Comparison of ENCODE assay signal across 27 cellular contexts in genomic region chr1:148374101-148374500, GRCh38.
DNase-seq lines count a peak whose midpoint lies in the region; ATAC-seq and TF ChIP-seq lines count a peak whose summit lies in the region.
"Had no signal": no experiment of that assay in that cellular context is flagged by ENCODE, and none has a peak within 500 bp of the region (broad histone marks: within the 10 kb centered on the region; RNA-seq: fewer than 3 reads in every experiment).

No MANE protein-coding gene starts in this region.

- no peaks in the 10 kb centered on the region for H3K9me3 ChIP-seq in CD4-positive, alpha-beta memory T cell (ENCODE audit: control insufficient read depth in 1 of 2, low read length in 2 of 2)
- H3K9me3 ChIP-seq in naive thymus-derived CD4-positive, alpha-beta T cell (ENCODE audit: control insufficient read depth in 2 of 3, low read length in 3 of 3): no peaks in the 10 kb centered on the region
- H3K9me3 ChIP-seq in right atrium auricular region: no peaks in the 10 kb centered on the region
- H3K9me3 ChIP-seq: colonic mucosa, tibial artery had no signal

- POLR2A ChIA-PET in CD4-positive, alpha-beta memory T cell (lab: Charles Lee; ENCODE audit: partially characterized antibody): interaction anchor here (0.7 to 8.3 kb wide), 6 partner anchors 9 to 149 kb away, joined by 3 to 98 read pairs (median 5); no protein-coding TSS in a partner anchor
- POLR2A ChIA-PET in activated CD8-positive, alpha-beta T cell treated with anti-CD3 and anti-CD28 coated beads, Interleukin-2, amount 10 ng/mL, durations not matched to agents 7 days and 5 days (lab: Charles Lee): interaction anchor here (0.8 to 7.7 kb wide), 8 partner anchors 10 to 149 kb away, joined by 3 to 68 read pairs (median 6); no protein-coding TSS in a partner anchor
- POLR2A ChIA-PET in naive thymus-derived CD4-positive, alpha-beta T cell (lab: Charles Lee): interaction anchor here (0.6 to 7.7 kb wide), 13 partner anchors 10 to 149 kb away, joined by 3 to 143 read pairs (median 4); no protein-coding TSS in a partner anchor

- H3K4me3 ChIP-seq in CD4-positive, alpha-beta memory T cell (ENCODE audit: low read length in 2 of 2): no peak overlapping the region
- peak overlapping the region; percentile 28 for H3K4me3 ChIP-seq in naive thymus-derived CD4-positive, alpha-beta T cell (ENCODE audit: low read length)
- H3K4me3 ChIP-seq in right atrium auricular region: no peak overlapping the region
- H3K4me3 ChIP-seq: colonic mucosa, K562, smooth muscle cell, tibial artery had no signal

- H3K27ac ChIP-seq in CD4-positive, alpha-beta memory T cell (ENCODE audit: low read depth, low read length): peak overlapping the region; percentile 33
- H3K27ac ChIP-seq in naive thymus-derived CD4-positive, alpha-beta T cell (ENCODE audit: low read depth, low read length): peak overlapping the region; percentile 77
- H3K27ac ChIP-seq in right atrium auricular region: no peak overlapping the region
- H3K27ac ChIP-seq: RWPE1, tibial artery had no signal

- CTCF ChIA-PET in CD4-positive, alpha-beta memory T cell (lab: Charles Lee; ENCODE audit: partially characterized antibody): interaction anchor here (1.4 to 1.6 kb wide), 2 partner anchors 12 to 15 kb away, joined by 4 to 7 read pairs; no protein-coding TSS in a partner anchor
- CTCF ChIA-PET in activated CD8-positive, alpha-beta T cell treated with anti-CD3 and anti-CD28 coated beads, Interleukin-2, amount 10 ng/mL, durations not matched to agents 7 days and 5 days (lab: Charles Lee): interaction anchor here (0.9 to 1.5 kb wide), 3 partner anchors 10 to 14 kb away, joined by 3 to 6 read pairs (median 4); no protein-coding TSS in a partner anchor
- CTCF ChIA-PET in naive thymus-derived CD4-positive, alpha-beta T cell (lab: Charles Lee): interaction anchor here (0.7 to 1.4 kb wide), 5 partner anchors 12 to 65 kb away, joined by 3 to 6 read pairs (median 3); no protein-coding TSS in a partner anchor

- H3K27ac Mint-ChIP-seq in activated CD4-positive, alpha-beta T cell treated with anti-CD3 and anti-CD28 coated beads, Interleukin-2, amount 10 ng/mL, durations not matched to agents 24 days and 14 days: peak overlapping the region; percentile 34
- H3K27ac Mint-ChIP-seq in CD4-positive, alpha-beta memory T cell: peak overlapping the region; percentile 84 to 98 (median 91)
- peak overlapping the region; percentile 85 for H3K27ac Mint-ChIP-seq in activated CD8-positive, alpha-beta T cell treated with anti-CD3 and anti-CD28 coated beads, Interleukin-2, amount 10 ng/mL, durations not matched to agents 7 days and 5 days
- peak overlapping the region; percentile 72 to 99 (median 95) for H3K27ac Mint-ChIP-seq in naive thymus-derived CD4-positive, alpha-beta T cell
- H3K27ac Mint-ChIP-seq: memory B cell, naive B cell, WTC11 had no signal

- no peaks in the 10 kb centered on the region for H3K9me3 Mint-ChIP-seq in activated CD4-positive, alpha-beta T cell treated with anti-CD3 and anti-CD28 coated beads, Interleukin-2, amount 10 ng/mL, durations not matched to agents 24 days and 14 days
- H3K9me3 Mint-ChIP-seq in CD4-positive, alpha-beta memory T cell: peaks cover 0 to 4% (median 0%) of the 10 kb centered on the region in 8 donors
- no peaks in the 10 kb centered on the region for H3K9me3 Mint-ChIP-seq in activated CD8-positive, alpha-beta T cell treated with anti-CD3 and anti-CD28 coated beads, Interleukin-2, amount 10 ng/mL, durations not matched to agents 7 days and 5 days (ENCODE audit: insufficient read depth)
- no peaks in the 10 kb centered on the region for H3K9me3 Mint-ChIP-seq in naive thymus-derived CD4-positive, alpha-beta T cell
- H3K9me3 Mint-ChIP-seq: memory B cell, naive B cell, WTC11 had no signal

- peaks cover 47% of the 10 kb centered on the region for H3K4me1 ChIP-seq in CD4-positive, alpha-beta memory T cell (ENCODE audit: insufficient read depth, low read length)
- peaks cover 35 to 52% of the 10 kb centered on the region in 2 donors for H3K4me1 ChIP-seq in naive thymus-derived CD4-positive, alpha-beta T cell (ENCODE audit: control insufficient read depth in 2 of 2, insufficient read depth in 2 of 2, low read length in 2 of 2)
- no peaks in the 10 kb centered on the region for H3K4me1 ChIP-seq in right atrium auricular region
- H3K4me1 ChIP-seq: tibial artery had no signal

- no peak overlapping the region for H3K4me3 Mint-ChIP-seq in activated CD4-positive, alpha-beta T cell treated with anti-CD3 and anti-CD28 coated beads, Interleukin-2, amount 10 ng/mL, durations not matched to agents 24 days and 14 days
- peak overlapping the region; percentile 44 to 89 (median 64) for H3K4me3 Mint-ChIP-seq in CD4-positive, alpha-beta memory T cell
- peak overlapping the region; percentile 25 for H3K4me3 Mint-ChIP-seq in activated CD8-positive, alpha-beta T cell treated with anti-CD3 and anti-CD28 coated beads, Interleukin-2, amount 10 ng/mL, durations not matched to agents 7 days and 5 days
- peak overlapping the region; percentile 29 to 89 (median 66) for H3K4me3 Mint-ChIP-seq in naive thymus-derived CD4-positive, alpha-beta T cell
- H3K4me3 Mint-ChIP-seq: memory B cell, WTC11 had no signal

- TF ChIP-seq CTCF in right atrium auricular region (IDR thresholded peaks at IDR 0.05): no peak

- no peak for ATAC-seq in activated CD8-positive, alpha-beta T cell treated with anti-CD3 and anti-CD28 coated beads, Interleukin-2, amount 10 ng/mL, durations not matched to agents 7 days and 5 days
- ATAC-seq in naive thymus-derived CD4-positive, alpha-beta T cell: no peak
- no peak for ATAC-seq in GM19035 (IDR thresholded peaks at IDR 0.05; ENCODE audit: unreplicated experiment)
- ATAC-seq: esophagus mucosa, K562, left cardiac atrium, WTC11 had no signal

- intact Hi-C loops in activated CD4-positive, alpha-beta T cell treated with anti-CD3 and anti-CD28 coated beads, Interleukin-2, amount 10 ng/mL, durations not matched to agents 24 days and 14 days (cut with micrococcal nuclease): loop anchor here (10.0 kb wide), 1 partner anchor 151 kb away; no protein-coding TSS in a partner anchor
- intact Hi-C loops in CD4-positive, alpha-beta memory T cell (cut with micrococcal nuclease): loop anchor here (10.0 kb wide), 1 partner anchor 151 kb away; no protein-coding TSS in a partner anchor
- intact Hi-C loops in naive thymus-derived CD4-positive, alpha-beta T cell (cut with micrococcal nuclease): loop anchor here (10.0 kb wide), 1 partner anchor 151 kb away; no protein-coding TSS in a partner anchor

- H3K27me3 Mint-ChIP-seq in activated CD4-positive, alpha-beta T cell treated with anti-CD3 and anti-CD28 coated beads, Interleukin-2, amount 10 ng/mL, durations not matched to agents 24 days and 14 days: no peaks in the 10 kb centered on the region
- H3K27me3 Mint-ChIP-seq in CD4-positive, alpha-beta memory T cell: no peaks in the 10 kb centered on the region
- H3K27me3 Mint-ChIP-seq in activated CD8-positive, alpha-beta T cell treated with anti-CD3 and anti-CD28 coated beads, Interleukin-2, amount 10 ng/mL, durations not matched to agents 7 days and 5 days (ENCODE audit: low read depth): no peaks in the 10 kb centered on the region
- H3K27me3 Mint-ChIP-seq in naive thymus-derived CD4-positive, alpha-beta T cell: no peaks in the 10 kb centered on the region
- H3K27me3 Mint-ChIP-seq: naive B cell had no signal

- no peaks in the 10 kb centered on the region for H3K27me3 ChIP-seq in CD4-positive, alpha-beta memory T cell (ENCODE audit: insufficient read depth, low read length)
- no peaks in the 10 kb centered on the region for H3K27me3 ChIP-seq in naive thymus-derived CD4-positive, alpha-beta T cell (ENCODE audit: control insufficient read depth in 2 of 2, insufficient read depth in 2 of 2, low read length in 2 of 2)
- H3K27me3 ChIP-seq in right atrium auricular region: no peaks in the 10 kb centered on the region
- H3K27me3 ChIP-seq: colonic mucosa, tibial artery had no signal

- no peaks in the 10 kb centered on the region for H3K36me3 Mint-ChIP-seq in activated CD4-positive, alpha-beta T cell treated with anti-CD3 and anti-CD28 coated beads, Interleukin-2, amount 10 ng/mL, durations not matched to agents 24 days and 14 days (ENCODE audit: low read depth)
- no peaks in the 10 kb centered on the region for H3K36me3 Mint-ChIP-seq in CD4-positive, alpha-beta memory T cell
- no peaks in the 10 kb centered on the region for H3K36me3 Mint-ChIP-seq in activated CD8-positive, alpha-beta T cell treated with anti-CD3 and anti-CD28 coated beads, Interleukin-2, amount 10 ng/mL, durations not matched to agents 7 days and 5 days (ENCODE audit: low read depth)
- H3K36me3 Mint-ChIP-seq in naive thymus-derived CD4-positive, alpha-beta T cell: no peaks in the 10 kb centered on the region
- H3K36me3 Mint-ChIP-seq: memory B cell, naive B cell, WTC11 had no signal

- no peak for DNase-seq in activated CD4-positive, alpha-beta T cell treated with anti-CD3 and anti-CD28 coated beads, Interleukin-2, amount 10 ng/mL, durations not matched to agents 24 days and 14 days
- DNase-seq in activated CD4-positive, alpha-beta T cell treated with anti-CD3 and anti-CD28 coated beads, Interleukin-2, amount 50 U/mL, for 1 hour: no peak
- DNase-seq in CD4-positive, alpha-beta memory T cell: no peak
- no peak for DNase-seq in activated CD8-positive, alpha-beta T cell treated with anti-CD3 and anti-CD28 coated beads, Interleukin-2, amount 10 ng/mL, durations not matched to agents 7 days and 5 days
- no peak for DNase-seq in naive thymus-derived CD4-positive, alpha-beta T cell
- no peak for DNase-seq in mucosa of gallbladder (ENCODE audit: low spot score)
- no peak for DNase-seq in right atrium auricular region (ENCODE audit: low spot score)
- DNase-seq: AML-193, amniotic stem cell, colonic mucosa, COR-L47, DMS79, foreskin melanocyte, left cardiac atrium, MM.1S, naive B cell, NCI-H1417, NCI-H2081, NCI-H226, tibial artery had no signal

- H3K36me3 ChIP-seq in CD4-positive, alpha-beta memory T cell (ENCODE audit: insufficient read depth, low read length): no peaks in the 10 kb centered on the region
- no peaks in the 10 kb centered on the region for H3K36me3 ChIP-seq in naive thymus-derived CD4-positive, alpha-beta T cell (ENCODE audit: control insufficient read depth in 2 of 3, insufficient read depth in 3 of 3, low read length in 3 of 3)
- H3K36me3 ChIP-seq in right atrium auricular region: no peaks in the 10 kb centered on the region
- H3K36me3 ChIP-seq: colonic mucosa, tibial artery had no signal

- peaks cover 29% of the 10 kb centered on the region for H3K4me1 Mint-ChIP-seq in activated CD4-positive, alpha-beta T cell treated with anti-CD3 and anti-CD28 coated beads, Interleukin-2, amount 10 ng/mL, durations not matched to agents 24 days and 14 days
- peaks cover 28 to 51% (median 39%) of the 10 kb centered on the region in 4 donors for H3K4me1 Mint-ChIP-seq in CD4-positive, alpha-beta memory T cell
- peaks cover 59% of the 10 kb centered on the region for H3K4me1 Mint-ChIP-seq in activated CD8-positive, alpha-beta T cell treated with anti-CD3 and anti-CD28 coated beads, Interleukin-2, amount 10 ng/mL, durations not matched to agents 7 days and 5 days (ENCODE audit: low read depth)
- peaks cover 32 to 68% (median 46%) of the 10 kb centered on the region in 7 donors for H3K4me1 Mint-ChIP-seq in naive thymus-derived CD4-positive, alpha-beta T cell

Comparison
In these comparisons a context has a peak if more than half of its experiments do, and no peak if none do; other contexts are left out.
1. H3K27ac Mint-ChIP-seq: peak in every context shown above with its lines; median percentile 95 in naive thymus-derived CD4-positive, alpha-beta T cell; 91 in CD4-positive, alpha-beta memory T cell; 85 in activated CD8-positive, alpha-beta T cell treated with anti-CD3 and anti-CD28 coated beads, Interleukin-2, amount 10 ng/mL, durations not matched to agents 7 days and 5 days; 34 in activated CD4-positive, alpha-beta T cell treated with anti-CD3 and anti-CD28 coated beads, Interleukin-2, amount 10 ng/mL, durations not matched to agents 24 days and 14 days.
2. H3K27ac ChIP-seq: peak in CD4-positive, alpha-beta memory T cell (single experiment) and naive thymus-derived CD4-positive, alpha-beta T cell (single experiment); none in right atrium auricular region (0 of 2).